ENCODE assay signal across 9 cellular contexts in genomic region chr18:58535340-58536186, GRCh38.
DNase-seq lines count a peak whose midpoint lies in the region; ATAC-seq, FAIRE-seq and TF ChIP-seq lines count a peak whose summit lies in the region.
"Had no signal": no experiment of that assay in that cellular context is flagged by ENCODE, and none has a peak within 500 bp of the region (broad histone marks: within the 10 kb centered on the region; RNA-seq: fewer than 3 reads in every experiment).

No MANE protein-coding gene starts in this region.

- CTCF ChIA-PET in HEK293T (lab: Yijun Ruan, JAX) = interaction anchor here (1.4 to 1.7 kb wide), 2 partner anchors 228 kb away, joined by 4 to 6 read pairs; no protein-coding TSS in a partner anchor

- no peak for TF ChIP-seq EP300 in stomach (IDR thresholded peaks at IDR 0.05)

- POLR2A ChIA-PET in HEK293T (lab: Yijun Ruan, JAX) = no interaction called here

- H3K27ac ChIP-seq in stomach = no peak overlapping the region
- H3K27ac ChIP-seq: parathyroid adenoma had no signal

- intact Hi-C loops in stomach (cut with DNase I; ENCODE audit: low total_unique reads) = no loop called here

- peak; percentile 99 for FAIRE-seq in GM12891 (lab: Jason Lieb, UNC)
- FAIRE-seq in bronchial epithelial cell (lab: Jason Lieb, UNC) = peak; percentile 32

- no peaks in the 10 kb centered on the region for H3K4me1 ChIP-seq in stomach
- H3K4me1 ChIP-seq: parathyroid adenoma had no signal

- no peaks in the 10 kb centered on the region for H3K27me3 ChIP-seq in bronchial epithelial cell (ENCODE audit: control insufficient read depth, insufficient read depth, low read length)
- no peaks in the 10 kb centered on the region for H3K27me3 ChIP-seq in stomach

- H3K4me3 ChIP-seq in bronchial epithelial cell (ENCODE audit: low read depth, low read length) (no peak overlapping the region), stomach (no peak overlapping the region)

- DNase-seq in GM12891 (ENCODE audit: insufficient read length, low spot score) (no peak), bronchial epithelial cell (ENCODE audit: low read depth) (no peak), stomach (no peak), NCI-H1930 (lab: John Stamatoyannopoulos, UW) (no peak), NCI-H345 (lab: John Stamatoyannopoulos, UW) (no peak), HEK293T (ENCODE audit: extremely low spot score) (no peak)

- TF ChIP-seq POLR2A in GM12891 (IDR thresholded peaks at IDR 0.05; ENCODE audit: low read depth, low read length) = peak; percentile 73
- no peak for TF ChIP-seq POLR2A in stomach (IDR thresholded peaks at IDR 0.05)

- no peaks in the 10 kb centered on the region for H3K9me3 ChIP-seq in stomach

- ATAC-seq in GM21367 (IDR thresholded peaks at IDR 0.05; ENCODE audit: unreplicated experiment) = peak; percentile 53
- ATAC-seq in HG03460 (IDR thresholded peaks at IDR 0.05; ENCODE audit: unreplicated experiment) = peak; percentile 64

- WGBS in stomach, 5 donors = 76 to 83% (median 81%) methylated on average over 14 of the region's 14 CpGs

- TF ChIP-seq CTCF in bronchial epithelial cell (IDR thresholded peaks at IDR 0.05; ENCODE audit: insufficient read depth, low read length, severe bottlenecking) = no peak
- no peak for TF ChIP-seq CTCF in stomach (IDR thresholded peaks at IDR 0.05)

- no peaks in the 10 kb centered on the region for H3K36me3 ChIP-seq in bronchial epithelial cell (ENCODE audit: control insufficient read depth, insufficient read depth, low read length)
- H3K36me3 ChIP-seq in stomach = no peaks in the 10 kb centered on the region

TF ChIP-seq in GM12891, 5 proteins besides CTCF, POLR2A, EP300 and RAD21:
- TF ChIP-seq POLR2AphosphoS5 (IDR thresholded peaks at IDR 0.05; ENCODE audit: low read depth, low read length) = peak; percentile 85
- TF ChIP-seq TAF1 (IDR thresholded peaks at IDR 0.05; ENCODE audit: low read depth, low read length) = peak; percentile 82
- peak; percentile 73 for TF ChIP-seq POU2F2 (IDR thresholded peaks at IDR 0.05; ENCODE audit: low read depth, low read length)
- TF ChIP-seq SPI1 (IDR thresholded peaks at IDR 0.05; ENCODE audit: low read depth, low read length) = peak; percentile 15; the same call in 1 of the 2 replicates
- no peak for TF ChIP-seq PAX5 (IDR thresholded peaks at IDR 0.05; ENCODE audit: insufficient read depth, low read length, severe bottlenecking)

TF ChIP-seq in HEK293T, 16 proteins besides CTCF, POLR2A, EP300 and RAD21:
- TF ChIP-seq PKNOX1 (IDR thresholded peaks at IDR 0.05) (no peak), CTBP1 (IDR thresholded peaks at IDR 0.05; ENCODE audit: borderline replicate concordance) (no peak), ARNT (IDR thresholded peaks at IDR 0.05) (no peak), FOXM1 (IDR thresholded peaks at IDR 0.05; ENCODE audit: borderline replicate concordance) (no peak), L3MBTL2 (conservative IDR thresholded peaks at IDR 0.05) (no peak), FOXK2 (IDR thresholded peaks at IDR 0.05) (no peak), ELF4 (IDR thresholded peaks at IDR 0.05) (no peak), TARDBP (IDR thresholded peaks at IDR 0.05) (no peak), LEF1 (IDR thresholded peaks at IDR 0.05; ENCODE audit: borderline replicate concordance) (no peak), ZNF384 (IDR thresholded peaks at IDR 0.05) (no peak), BHLHE40 (IDR thresholded peaks at IDR 0.05; ENCODE audit: borderline replicate concordance) (no peak), SP1 (IDR thresholded peaks at IDR 0.05) (no peak), FOXA1 (IDR thresholded peaks at IDR 0.05) (no peak)
